8 cellular contexts compared by ENCODE assay signal in genomic region chr2:121699421-121700328, GRCh38. TPM values are rescaled to one million over a fixed set of nuclear protein-coding genes. Genes with fewer than 3 reads are reported as not detected.
DNase-seq lines count a peak whose midpoint lies in the region; ATAC-seq and TF ChIP-seq lines count a peak whose summit lies in the region.

No MANE protein-coding gene starts in this region.

- TF ChIP-seq CTCF in C4-2B (conservative IDR thresholded peaks at IDR 0.05) (no peak), kidney epithelial cell (IDR thresholded peaks at IDR 0.05; ENCODE audit: insufficient read depth, low read length, poor library complexity, severe bottlenecking) (no peak), WERI-Rb-1 (IDR thresholded peaks at IDR 0.05; ENCODE audit: low read depth, low read length) (no peak)

- H3K4me3 ChIP-seq in kidney epithelial cell (ENCODE audit: low read depth, low read length) = no peak overlapping the region
- H3K4me3 ChIP-seq in WERI-Rb-1 (ENCODE audit: low read depth, low read length) = no peak overlapping the region

- DNase-seq in T follicular helper cell (ENCODE audit: low read depth) (peak; percentile 68), kidney epithelial cell (ENCODE audit: low read depth) (peak; percentile 90), WERI-Rb-1 (no peak)
- DNase-seq in activated naive CD8-positive, alpha-beta T cell treated with anti-CD3 and anti-CD28 coated beads, Interleukin-2, amount 50 U/mL, for 16 hours (ENCODE audit: low read depth, low spot score) = peak; percentile 56
- DNase-seq in stimulated activated CD8-positive, alpha-beta memory T cell treated with anti-CD3 and anti-CD28 coated beads, Interleukin-12 subunit alpha, Interleukin-12 subunit beta, amount 100 ng/mL, for 24 hours (ENCODE audit: extremely low read depth) = peak; percentile 62

- ATAC-seq in GM19468 (IDR thresholded peaks at IDR 0.05; ENCODE audit: extremely low read depth, unreplicated experiment) (peak; percentile 99), HG03571 (IDR thresholded peaks at IDR 0.05; ENCODE audit: unreplicated experiment) (peak; percentile 99)

- H3K9me3 ChIP-seq in WERI-Rb-1 (ENCODE audit: severe bottlenecking) = no peaks in the 10 kb centered on the region

- H3K36me3 ChIP-seq in kidney epithelial cell (ENCODE audit: control insufficient read depth, insufficient read depth, low read length) = no peaks in the 10 kb centered on the region
- no peaks in the 10 kb centered on the region for H3K36me3 ChIP-seq in WERI-Rb-1

- H3K27me3 ChIP-seq in kidney epithelial cell (ENCODE audit: control insufficient read depth, insufficient read depth, low read length) (no peaks in the 10 kb centered on the region), WERI-Rb-1 (ENCODE audit: insufficient read depth, low read depth, severe bottlenecking) (no peaks in the 10 kb centered on the region)

- H3K27ac ChIP-seq in C4-2B (0 out of 2 replicates have a peak overlapping the region, but pooled peaks have one; percentile 3), WERI-Rb-1 (no peak overlapping the region)

RNA-seq across cellular contexts. Expression of gene NIFK, which starts 37.0 kb away (rescaled TPM):
- total RNA-seq in kidney epithelial cell = 60.8 and 82.0 TPM in 2 replicates

RNA-seq across cellular contexts. Expression of gene CLASP1, which starts 50.4 kb away (rescaled TPM):
- 54.1 and 67.1 TPM in 2 replicates for total RNA-seq in kidney epithelial cell

RNA-seq across cellular contexts. Expression of gene TSN, which starts 55.8 kb away (rescaled TPM):
- 64.1 and 65.2 TPM in 2 replicates for total RNA-seq in kidney epithelial cell
